Comparison of ENCODE assay signal across 8 cellular contexts in the genomic region with DNA sequence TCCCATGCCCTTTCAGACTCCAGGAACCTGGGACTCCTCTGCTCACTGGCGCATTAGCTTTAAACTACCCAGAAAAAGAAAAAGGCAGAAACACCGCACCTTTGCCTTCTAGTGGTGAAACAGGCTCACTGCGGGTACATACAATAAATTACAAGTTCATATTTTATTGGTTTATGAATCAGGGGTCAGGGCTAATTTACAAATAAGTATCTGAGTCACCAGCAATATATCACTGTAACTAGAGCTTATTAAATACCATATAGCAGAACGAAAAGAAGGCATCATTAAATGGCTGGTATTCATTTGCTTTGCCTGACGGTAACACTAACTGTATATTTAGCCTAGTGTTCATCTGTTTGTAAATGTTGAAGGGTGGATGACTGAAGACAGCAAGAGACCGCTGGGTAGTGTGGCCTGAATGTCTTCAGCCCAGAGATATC. TPM values are rescaled to one million over a fixed set of nuclear protein-coding genes. Genes with fewer than 3 reads are reported as not detected.
DNase-seq lines count a peak whose midpoint lies in the region; ATAC-seq and TF ChIP-seq lines count a peak whose summit lies in the region.

No MANE protein-coding gene starts in this region.

- TF ChIP-seq CTCF in foreskin fibroblast (IDR thresholded peaks at IDR 0.05; ENCODE audit: low read depth, low read length), result peak; percentile 77

- ATAC-seq in HG02981 (IDR thresholded peaks at IDR 0.05; ENCODE audit: unreplicated experiment) (no peak), HG03108 (IDR thresholded peaks at IDR 0.05; ENCODE audit: unreplicated experiment) (no peak)

- no peak overlapping the region for H3K4me3 ChIP-seq in foreskin fibroblast (ENCODE audit: low read depth in 1 of 2, low read length in 2 of 2)

- DNase-seq in AG08395 (ENCODE audit: low spot score) (peak; percentile 42), ELR (ENCODE audit: low read depth) (peak; percentile 80), NCI-H2081 (lab: John Stamatoyannopoulos, UW) (peak; percentile 39 to 74), foreskin fibroblast (peak; percentile 54 to 81), renal cortical epithelial cell (ENCODE audit: low read depth) (peak; percentile 31)
- peak; percentile 37 for DNase-seq in activated CD4-positive, alpha-beta T cell treated with anti-CD3 and anti-CD28 coated beads for 48 hours

RNA-seq across cellular contexts. Expression of gene DTNB, which starts 26.9 kb away (rescaled TPM):
- 5.0 and 10.7 TPM in 2 replicates for total RNA-seq in renal cortical epithelial cell
